In the genomic region with DNA sequence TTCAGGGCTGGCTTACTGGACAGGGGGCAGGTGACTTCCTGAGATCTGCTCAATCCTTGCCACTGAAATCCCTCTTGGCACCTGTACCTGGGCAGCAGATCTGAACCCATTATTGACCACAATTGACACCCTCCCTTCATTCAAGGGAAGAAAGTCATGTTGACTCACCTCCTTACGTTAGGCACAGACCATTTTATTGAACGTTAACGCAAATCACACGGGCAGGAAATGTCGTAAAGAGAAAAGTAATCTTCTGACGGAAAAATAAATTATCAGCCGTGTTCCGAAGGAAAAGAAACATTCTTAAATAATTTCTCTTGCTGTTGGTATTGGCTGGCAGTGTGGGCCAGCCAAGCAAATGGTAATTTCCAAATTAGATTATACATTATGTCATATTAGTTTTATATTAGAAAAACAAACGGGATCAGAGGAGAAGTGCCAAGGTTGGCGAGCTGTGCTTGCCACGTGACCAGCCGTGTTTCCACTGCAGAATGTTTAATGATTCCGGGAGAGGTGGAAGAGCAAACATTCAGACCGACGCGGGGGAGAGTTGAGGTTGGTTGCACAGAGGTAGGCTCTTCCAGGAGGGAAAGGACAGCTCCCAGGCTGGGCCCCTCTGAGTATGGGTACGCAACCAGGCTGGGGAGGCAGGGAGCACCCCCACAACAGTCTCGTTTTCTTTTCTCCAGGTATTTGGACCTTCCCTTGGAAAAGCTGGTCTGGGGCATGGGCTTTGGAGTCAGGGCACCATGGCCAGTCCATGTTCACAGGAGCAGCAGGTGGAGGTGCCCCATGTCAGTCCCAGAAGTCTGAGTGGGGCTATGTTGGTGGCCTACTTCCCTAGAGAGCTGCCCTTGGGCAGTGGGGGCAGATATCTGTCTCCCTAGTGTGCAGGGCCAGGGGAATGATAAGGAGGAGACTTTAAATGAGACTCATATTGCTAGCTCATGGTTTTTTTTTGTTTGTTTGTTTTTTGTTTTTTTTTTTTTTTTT, we compare ENCODE assay signal across 1 cellular context.
TF ChIP-seq lines count a peak whose summit lies in the region.

No MANE protein-coding gene starts in this region.

TF ChIP-seq in HEK293, 187 proteins besides CTCF, POLR2A, EP300 and RAD21 (continued from another document):
- TF ChIP-seq ZNF76 (tag by site-specific recombination; IDR thresholded peaks at IDR 0.05; ENCODE audit: borderline replicate concordance, low read depth) (no peak), ZNF19 (tag by site-specific recombination; IDR thresholded peaks at IDR 0.05; ENCODE audit: low read depth) (no peak), ZNF121 (tag by site-specific recombination; IDR thresholded peaks at IDR 0.05) (no peak), ZNF404 (tag by site-specific recombination; IDR thresholded peaks at IDR 0.05) (no peak), ZFHX2 (tag by site-specific recombination; conservative IDR thresholded peaks at IDR 0.05) (0 out of 2 replicates have a peak, but pooled peaks have one; percentile 6), ZNF24 (tag by site-specific recombination; IDR thresholded peaks at IDR 0.05) (peak; percentile 42; the same call in 1 of the 2 replicates)
- TF ChIP-seq, protein P1, sequence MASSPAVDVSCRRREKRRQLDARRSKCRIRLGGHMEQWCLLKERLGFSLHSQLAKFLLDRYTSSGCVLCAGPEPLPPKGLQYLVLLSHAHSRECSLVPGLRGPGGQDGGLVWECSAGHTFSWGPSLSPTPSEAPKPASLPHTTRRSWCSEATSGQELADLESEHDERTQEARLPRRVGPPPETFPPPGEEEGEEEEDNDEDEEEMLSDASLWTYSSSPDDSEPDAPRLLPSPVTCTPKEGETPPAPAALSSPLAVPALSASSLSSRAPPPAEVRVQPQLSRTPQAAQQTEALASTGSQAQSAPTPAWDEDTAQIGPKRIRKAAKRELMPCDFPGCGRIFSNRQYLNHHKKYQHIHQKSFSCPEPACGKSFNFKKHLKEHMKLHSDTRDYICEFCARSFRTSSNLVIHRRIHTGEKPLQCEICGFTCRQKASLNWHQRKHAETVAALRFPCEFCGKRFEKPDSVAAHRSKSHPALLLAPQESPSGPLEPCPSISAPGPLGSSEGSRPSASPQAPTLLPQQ (tag by site-specific recombination; IDR thresholded peaks at IDR 0.05): peak; percentile 29; the same call in 1 of the 2 replicates
